In genomic region chr5:140293091-140293996, GRCh38 we compare ENCODE assay signal across 9 cellular contexts. TPM values are rescaled to one million over a fixed set of nuclear protein-coding genes. Genes with fewer than 3 reads are reported as not detected.
DNase-seq lines count a peak whose midpoint lies in the region; ATAC-seq, FAIRE-seq and TF ChIP-seq lines count a peak whose summit lies in the region.
"Had no signal": no experiment of that assay in that cellular context is flagged by ENCODE, and none has a peak within 500 bp of the region (broad histone marks: within the 10 kb centered on the region; RNA-seq: fewer than 3 reads in every experiment).

No MANE protein-coding gene starts in this region.

- peaks cover 0 to 3% of the 10 kb centered on the region in 2 donors for H3K36me3 Mint-ChIP-seq in activated T-cell treated with anti-CD3 and anti-CD28 coated beads, Interleukin-2, amount 50 U/mL, for 72 hours (ENCODE audit: insufficient read depth in 2 of 2)
- H3K36me3 Mint-ChIP-seq in activated T-cell treated with anti-CD3 and anti-CD28 coated beads, Interleukin-2, amount 50 U/mL, for 4 hours (ENCODE audit: insufficient read depth) = peaks cover 17% of the 10 kb centered on the region

- no peak for ATAC-seq in activated T-cell treated with anti-CD3 and anti-CD28 coated beads, Interleukin-2, amount 50 U/mL, for 72 hours (replicated peaks in 1 of 2)
- ATAC-seq in activated T-cell treated with anti-CD3 and anti-CD28 coated beads, Interleukin-2, amount 50 U/mL, for 4 hours = no peak
- ATAC-seq in right lobe of liver = peak; percentile 64 to 83 (median 72)
- ATAC-seq in GM19351 (IDR thresholded peaks at IDR 0.05; ENCODE audit: unreplicated experiment) = no peak
- ATAC-seq in GM18868 (IDR thresholded peaks at IDR 0.05; ENCODE audit: unreplicated experiment) = no peak

- WGBS in right lobe of liver (ENCODE audit: insufficient coverage, low coverage, low lambda C conversion rate, missing lambda C conversion rate) = 33% methylated on average over 5 of the region's 5 CpGs
- 42 to 57% methylated on average over 5 of the region's 5 CpGs for WGBS in transverse colon (ENCODE audit: low coverage in 1 of 2), 2 donors

- H3K36me3 ChIP-seq in right lobe of liver (no peaks in the 10 kb centered on the region), transverse colon (no peaks in the 10 kb centered on the region), kidney (ENCODE audit: control insufficient read depth in 1 of 2, insufficient read depth in 2 of 2, low read length in 2 of 2) (no peaks in the 10 kb centered on the region)

- intact Hi-C loops in right lobe of liver (cut with DNase I) (no loop called here), transverse colon (cut with DNase I; ENCODE audit: low total_unique reads) (no loop called here), kidney (cut with DNase I) (no loop called here)

- FAIRE-seq in kidney (lab: Jason Lieb, UNC) = no peak

- no peak for TF ChIP-seq CTCF in right lobe of liver (IDR thresholded peaks at IDR 0.05)
- no peak for TF ChIP-seq CTCF in transverse colon (IDR thresholded peaks at IDR 0.05)
- TF ChIP-seq CTCF in kidney (IDR thresholded peaks at IDR 0.05; ENCODE audit: borderline replicate concordance, extremely low read depth, insufficient read depth) = no peak

- H3K4me3 ChIP-seq in right lobe of liver (no peak overlapping the region), transverse colon (no peak overlapping the region), kidney (ENCODE audit: low read length in 2 of 2) (no peak overlapping the region)

- H3K9me3 ChIP-seq in right lobe of liver (no peaks in the 10 kb centered on the region), transverse colon (no peaks in the 10 kb centered on the region), kidney (ENCODE audit: control insufficient read depth in 1 of 2, low read length in 2 of 2) (no peaks in the 10 kb centered on the region)

- H3K4me1 Mint-ChIP-seq in activated T-cell treated with anti-CD3 and anti-CD28 coated beads, Interleukin-2, amount 50 U/mL, for 72 hours (ENCODE audit: low read depth) = peaks cover 47% of the 10 kb centered on the region
- peaks cover 56% of the 10 kb centered on the region for H3K4me1 Mint-ChIP-seq in activated T-cell treated with anti-CD3 and anti-CD28 coated beads, Interleukin-2, amount 50 U/mL, for 4 hours (ENCODE audit: low read depth)

- H3K27me3 Mint-ChIP-seq in activated T-cell treated with anti-CD3 and anti-CD28 coated beads, Interleukin-2, amount 50 U/mL, for 72 hours (ENCODE audit: low read depth) = no peaks in the 10 kb centered on the region
- no peaks in the 10 kb centered on the region for H3K27me3 Mint-ChIP-seq in activated T-cell treated with anti-CD3 and anti-CD28 coated beads, Interleukin-2, amount 50 U/mL, for 4 hours (ENCODE audit: low read depth)

- no peaks in the 10 kb centered on the region for H3K27me3 ChIP-seq in right lobe of liver
- no peaks in the 10 kb centered on the region for H3K27me3 ChIP-seq in transverse colon

- peak overlapping the region; percentile 5 to 44 for H3K4me3 Mint-ChIP-seq in activated T-cell treated with anti-CD3 and anti-CD28 coated beads, Interleukin-2, amount 50 U/mL, for 72 hours
- H3K4me3 Mint-ChIP-seq in activated T-cell treated with anti-CD3 and anti-CD28 coated beads, Interleukin-2, amount 50 U/mL, for 4 hours = no peak overlapping the region

- no peaks in the 10 kb centered on the region for H3K9me3 Mint-ChIP-seq in activated T-cell treated with anti-CD3 and anti-CD28 coated beads, Interleukin-2, amount 50 U/mL, for 72 hours
- H3K9me3 Mint-ChIP-seq in activated T-cell treated with anti-CD3 and anti-CD28 coated beads, Interleukin-2, amount 50 U/mL, for 4 hours = no peaks in the 10 kb centered on the region

- no peak overlapping the region for H3K9ac ChIP-seq in kidney (ENCODE audit: low read length in 2 of 2)

- no peak for DNase-seq in activated T-cell treated with anti-CD3 and anti-CD28 coated beads, Interleukin-2, amount 50 U/mL, for 72 hours
- DNase-seq in activated T-cell treated with anti-CD3 and anti-CD28 coated beads, Interleukin-2, amount 50 U/mL, for 4 hours = no peak
- DNase-seq in caudate nucleus (lab: John Stamatoyannopoulos, UW) = no peak
- no peak for DNase-seq in right lobe of liver
- no peak for DNase-seq in transverse colon
- DNase-seq in kidney = no peak
- DNase-seq: foreskin melanocyte had no signal

- H3K27ac ChIP-seq in caudate nucleus (ENCODE audit: low read depth, low read length) (peak overlapping the region; percentile 61), right lobe of liver (peak overlapping the region in 2 of 3 donors; percentile 35 to 43), transverse colon (peak overlapping the region; percentile 9 to 36 (median 29)), kidney (ENCODE audit: low read depth in 2 of 2, low read length in 2 of 2) (peak overlapping the region in 1 of 2 donors; percentile 9)

- peak overlapping the region; percentile 62 for H3K27ac Mint-ChIP-seq in activated T-cell treated with anti-CD3 and anti-CD28 coated beads, Interleukin-2, amount 50 U/mL, for 72 hours

- in situ Hi-C loops in transverse colon (cut with MboI; ENCODE audit: low pct_ligation_motif_present in 1 of 4, low pct_unique_long_range_greater_than_20kb in 1 of 4, low sequenced_read_pairs in 3 of 4) = no loop called here

- peaks cover 0 to 12% (median 5%) of the 10 kb centered on the region in 4 donors for H3K4me1 ChIP-seq in right lobe of liver
- peaks cover 9 to 51% (median 23%) of the 10 kb centered on the region in 4 donors for H3K4me1 ChIP-seq in transverse colon
- H3K4me1 ChIP-seq in kidney (ENCODE audit: control insufficient read depth in 1 of 2, insufficient read depth in 1 of 2, low read depth in 1 of 2, low read length in 2 of 2) = peaks cover 5 to 17% of the 10 kb centered on the region in 2 donors

- TF ChIP-seq POLR2A in right lobe of liver (IDR thresholded peaks at IDR 0.05) (no peak), transverse colon (IDR thresholded peaks at IDR 0.05) (no peak)

- TF ChIP-seq EP300 in transverse colon (IDR thresholded peaks at IDR 0.05; ENCODE audit: low read depth) = no peak

RNA-seq across cellular contexts. Expression of gene PFDN1, which starts 9.6 kb away (rescaled TPM):
- total RNA-seq in activated T-cell treated with anti-CD3 and anti-CD28 coated beads, Interleukin-2, amount 50 U/mL, for 72 hours = 10 to 100 TPM; 56.3 to 57.9 TPM
- 10 to 100 TPM; 54.1 to 58.8 (median 55.7) TPM for total RNA-seq in activated T-cell treated with anti-CD3 and anti-CD28 coated beads, Interleukin-2, amount 50 U/mL, for 4 hours
- total RNA-seq in right lobe of liver (10 to 100 TPM in 5 of 6 experiments, 1 to 10 TPM in 1; 9.8 to 30.8 (median 14.7) TPM), transverse colon (100 to 1,000 TPM in 2 of 4 donors, 10 to 100 TPM in 2; 72.9 to 230 (median 98.4) TPM), kidney (48.9 TPM)
- polyA plus RNA-seq in kidney (ENCODE audit: insufficient read depth, low read depth, low replicate concordance) = 85.8 TPM

RNA-seq across cellular contexts. Expression of gene HBEGF, which starts 53.1 kb away (rescaled TPM):
- total RNA-seq in activated T-cell treated with anti-CD3 and anti-CD28 coated beads, Interleukin-2, amount 50 U/mL, for 72 hours = 10 to 100 TPM in 1 of 2 donors, 1 to 10 TPM in 1; 9.6 to 13.6 TPM
- total RNA-seq in activated T-cell treated with anti-CD3 and anti-CD28 coated beads, Interleukin-2, amount 50 U/mL, for 4 hours = 1 to 10 TPM; 3.8 to 5.2 (median 4.0) TPM
- total RNA-seq in right lobe of liver (1 to 10 TPM in 2 of 6 experiments, under 1 TPM in 4; 0.42 to 1.8 (median 0.78) TPM), transverse colon (10 to 100 TPM; 10.5 to 40.0 (median 35.6) TPM), kidney (7.8 TPM)
- 6.0 TPM for polyA plus RNA-seq in kidney (ENCODE audit: insufficient read depth, low read depth, low replicate concordance)

Comparison
In these comparisons a context has a peak if more than half of its experiments do, and no peak if none do; other contexts are left out.
1. ATAC-seq: peak in right lobe of liver (4 of 4); none in activated T-cell treated with anti-CD3 and anti-CD28 coated beads, Interleukin-2, amount 50 U/mL, for 72 hours (0 of 2), activated T-cell treated with anti-CD3 and anti-CD28 coated beads, Interleukin-2, amount 50 U/mL, for 4 hours (0 of 2), GM19351 (single experiment) and GM18868 (single experiment).